14 cellular contexts compared by ENCODE assay signal in the genomic region with DNA sequence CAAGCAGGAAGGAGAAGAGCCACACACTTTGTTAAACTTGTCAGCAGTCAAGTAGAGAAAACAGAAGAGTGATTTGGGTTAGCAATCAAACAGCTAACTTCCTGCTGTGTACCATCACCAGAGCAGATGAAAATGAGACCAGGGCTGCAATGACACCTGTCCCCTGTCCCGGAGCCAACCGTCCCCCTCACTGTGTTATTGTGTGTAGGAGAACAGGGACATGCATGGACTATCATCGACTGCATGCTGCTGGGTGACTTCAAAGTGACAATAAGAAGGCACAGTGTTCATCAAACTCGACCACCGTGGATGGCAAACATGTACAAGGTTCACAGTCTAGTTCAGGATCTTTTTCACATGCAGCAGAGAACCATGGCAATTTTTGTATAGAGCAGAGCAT.
DNase-seq lines count a peak whose midpoint lies in the region; TF ChIP-seq lines count a peak whose summit lies in the region.
"Had no signal": no experiment of that assay in that cellular context is flagged by ENCODE, and none has a peak within 500 bp of the region (broad histone marks: within the 10 kb centered on the region; RNA-seq: fewer than 3 reads in every experiment).

No MANE protein-coding gene starts in this region.

- H3K36me3 ChIP-seq in BLaER1 treated with 17β-estradiol and CSF1 and Interleukin-3, amounts not matched to agents 10 nM and 100 nM, result peaks cover 0 to 3% (median 0%) of the 10 kb centered on the region in 11 experiments; a peak in 1 of 22 replicates
- peaks cover 15% of the 10 kb centered on the region for H3K36me3 ChIP-seq in rectal smooth muscle tissue (ENCODE audit: control insufficient read depth, insufficient read depth, low read length)
- H3K36me3 ChIP-seq: HAP-1 had no signal

- H3K36me3 Mint-ChIP-seq in endothelial cell (ENCODE audit: low read depth, unreplicated experiment), result peaks cover 64% of the 10 kb centered on the region

- peak overlapping the region in 10 of 11 experiments; percentile 34 to 78 (median 62); a peak in 19 of 22 replicates for H3K4me2 ChIP-seq in BLaER1 treated with 17β-estradiol and CSF1 and Interleukin-3, amounts not matched to agents 10 nM and 100 nM

- H3K4me3 ChIP-seq in BLaER1 treated with 17β-estradiol and CSF1 and Interleukin-3, amounts not matched to agents 10 nM and 100 nM, result no peak overlapping the region
- no peak overlapping the region for H3K4me3 ChIP-seq in rectal smooth muscle tissue (ENCODE audit: low read length)
- H3K4me3 ChIP-seq: HAP-1 had no signal

- H4K20me1 ChIP-seq in BLaER1 treated with 17β-estradiol and CSF1 and Interleukin-3, amounts not matched to agents 10 nM and 100 nM, result no peaks in the 10 kb centered on the region

- no peaks in the 10 kb centered on the region for H3K9me3 Mint-ChIP-seq in endothelial cell (ENCODE audit: unreplicated experiment)
- H3K9me3 Mint-ChIP-seq: CD4-positive, alpha-beta memory T cell had no signal

- no peak overlapping the region for H3K27ac Mint-ChIP-seq in endothelial cell (ENCODE audit: unreplicated experiment)

- no peak overlapping the region for H3K9ac ChIP-seq in BLaER1 treated with 17β-estradiol and CSF1 and Interleukin-3, amounts not matched to agents 10 nM and 100 nM
- H3K9ac ChIP-seq in rectal smooth muscle tissue (ENCODE audit: low read length), result peak overlapping the region; percentile 36

- H3K27me3 Mint-ChIP-seq in endothelial cell (ENCODE audit: unreplicated experiment), result peaks cover 6% of the 10 kb centered on the region
- H3K27me3 Mint-ChIP-seq: CD4-positive, alpha-beta memory T cell had no signal

- DNase-seq in NCI-H345 (lab: John Stamatoyannopoulos, UW) (peak; percentile 61), endothelial cell (ENCODE audit: low spot score) (no peak), NCI-H1436 treated with DMSO at 0.1 percent for 48 hours (lab: John Stamatoyannopoulos, UW) (no peak), mucosa of gallbladder (ENCODE audit: low spot score) (no peak), germinal center (ENCODE audit: low spot score) (no peak)
- DNase-seq: ACHN; CD4-positive, alpha-beta memory T cell; DMS153; DND-41; GF-D8 had no signal

- H3K4me3 Mint-ChIP-seq in endothelial cell (ENCODE audit: unreplicated experiment), result peak overlapping the region; percentile 11
- H3K4me3 Mint-ChIP-seq: CD4-positive, alpha-beta memory T cell had no signal

- no peaks in the 10 kb centered on the region for H3K27me3 ChIP-seq in BLaER1 treated with 17β-estradiol and CSF1 and Interleukin-3, amounts not matched to agents 10 nM and 100 nM
- no peaks in the 10 kb centered on the region for H3K27me3 ChIP-seq in rectal smooth muscle tissue (ENCODE audit: control insufficient read depth, insufficient read depth, low read length)

- H3K27ac ChIP-seq in BLaER1 treated with 17β-estradiol and CSF1 and Interleukin-3, amounts not matched to agents 10 nM and 100 nM, result no peak overlapping the region
- no peak overlapping the region for H3K27ac ChIP-seq in rectal smooth muscle tissue (ENCODE audit: low read depth, low read length)
- H3K27ac ChIP-seq: C4-2B had no signal

- H3K9me3 ChIP-seq in BLaER1 treated with 17β-estradiol and CSF1 and Interleukin-3, amounts not matched to agents 10 nM and 100 nM (replicated peaks in 1 of 11), result no peaks in the 10 kb centered on the region
- H3K9me3 ChIP-seq: HAP-1 had no signal

- H3K4me1 ChIP-seq in BLaER1 treated with 17β-estradiol and CSF1 and Interleukin-3, amounts not matched to agents 10 nM and 100 nM, result peaks cover 19 to 36% (median 32%) of the 10 kb centered on the region in 10 experiments
- H3K4me1 ChIP-seq in rectal smooth muscle tissue (ENCODE audit: control insufficient read depth, insufficient read depth, low read length), result no peaks in the 10 kb centered on the region

- H3K4me1 Mint-ChIP-seq in endothelial cell (ENCODE audit: unreplicated experiment), result peaks cover 23% of the 10 kb centered on the region

- TF ChIP-seq CTCF in endothelial cell (IDR thresholded peaks at IDR 0.05; ENCODE audit: unreplicated experiment), result no peak
